Comparison of ENCODE assay signal across 14 cellular contexts in genomic region chr11:19670030-19670761, GRCh38. TPM values are rescaled to one million over a fixed set of nuclear protein-coding genes. Genes with fewer than 3 reads are reported as not detected.
A peak's percentile ranks its signal among the peaks of the same experiment; 100 is the strongest.
DNase-seq lines count a peak whose midpoint lies in the region; ATAC-seq and TF ChIP-seq lines count a peak whose summit lies in the region.
"Had no signal": no experiment of that assay in that cellular context is flagged by ENCODE, and none has a peak within 500 bp of the region (broad histone marks: within the 10 kb centered on the region; RNA-seq: fewer than 3 reads in every experiment).

No MANE protein-coding gene starts in this region.

- no peaks in the 10 kb centered on the region for H3K36me3 Mint-ChIP-seq in neural crest cell (ENCODE audit: low read depth)
- H3K36me3 Mint-ChIP-seq: activated naive CD4-positive, alpha-beta T cell treated with anti-CD3 and anti-CD28 coated beads, Interleukin-2, amount 50 U/mL, for 24 hours; CD8-positive, alpha-beta T cell had no signal

- H3K27ac ChIP-seq in foreskin keratinocyte, result no peak overlapping the region
- H3K27ac ChIP-seq: neutrophil had no signal

- H3K4me3 ChIP-seq in choroid plexus epithelial cell (ENCODE audit: low read depth, low read length), result no peak overlapping the region

- no peaks in the 10 kb centered on the region for H3K27me3 ChIP-seq in foreskin keratinocyte

- peak; percentile 72 for DNase-seq in Caki2 (ENCODE audit: low read depth)
- DNase-seq in NCI-H1417 treated with DMSO at 0.1 percent for 48 hours (lab: John Stamatoyannopoulos, UW), result peak; percentile 37
- DNase-seq in choroid plexus epithelial cell (ENCODE audit: low read depth), result peak; percentile 66
- DNase-seq in neural crest cell (ENCODE audit: low read depth, low spot score), result no peak
- DNase-seq in pons (ENCODE audit: low spot score), result no peak
- no peak for DNase-seq in UCSD-AML1 (lab: John Stamatoyannopoulos, UW; ENCODE audit: unreplicated experiment)
- DNase-seq in foreskin keratinocyte, result no peak
- no peak for DNase-seq in Ammon's horn (ENCODE audit: low spot score)
- DNase-seq: activated CD4-positive, alpha-beta T cell treated with anti-CD3 and anti-CD28 coated beads, Interleukin-2, amount 50 U/mL, for 48 hours; CD8-positive, alpha-beta T cell; NK-92 treated with Interleukin-12 subunit alpha and Interleukin-12 subunit beta, amount 100 ng/mL, for 24 hours; stimulated activated CD4-positive, alpha-beta T cell treated with anti-CD3 and anti-CD28 coated beads, Interleukin-4, amount 100 ng/mL, for 24 hours had no signal

- TF ChIP-seq CTCF in choroid plexus epithelial cell (conservative IDR thresholded peaks at IDR 0.05; ENCODE audit: low read depth, low read length) (no peak), neural crest cell (conservative IDR thresholded peaks at IDR 0.05) (no peak), foreskin keratinocyte (conservative IDR thresholded peaks at IDR 0.05) (no peak)

- peak overlapping the region; percentile 31 for H3K27ac Mint-ChIP-seq in neural crest cell (ENCODE audit: unreplicated experiment)
- H3K27ac Mint-ChIP-seq: activated naive CD4-positive, alpha-beta T cell treated with anti-CD3 and anti-CD28 coated beads, Interleukin-2, amount 50 U/mL, for 24 hours; CD8-positive, alpha-beta T cell had no signal

- no peaks in the 10 kb centered on the region for H3K9me3 Mint-ChIP-seq in neural crest cell
- H3K9me3 Mint-ChIP-seq: activated naive CD4-positive, alpha-beta T cell treated with anti-CD3 and anti-CD28 coated beads, Interleukin-2, amount 50 U/mL, for 24 hours; CD8-positive, alpha-beta T cell had no signal

- H3K27me3 Mint-ChIP-seq in neural crest cell (ENCODE audit: low read depth), result no peaks in the 10 kb centered on the region
- H3K27me3 Mint-ChIP-seq: activated naive CD4-positive, alpha-beta T cell treated with anti-CD3 and anti-CD28 coated beads, Interleukin-2, amount 50 U/mL, for 24 hours had no signal

- peaks cover 4% of the 10 kb centered on the region for H3K4me1 ChIP-seq in foreskin keratinocyte

- in situ Hi-C loops in Caki2 (cut with HindIII; ENCODE audit: low pct_unique_long_range_greater_than_20kb, low sequenced_read_pairs), result no loop called here

- no peak for ATAC-seq in foreskin keratinocyte
- ATAC-seq: CD8-positive, alpha-beta T cell had no signal

- H3K4me1 Mint-ChIP-seq in neural crest cell, result peaks cover 18% of the 10 kb centered on the region
- H3K4me1 Mint-ChIP-seq: activated naive CD4-positive, alpha-beta T cell treated with anti-CD3 and anti-CD28 coated beads, Interleukin-2, amount 50 U/mL, for 24 hours had no signal

- H3K4me3 Mint-ChIP-seq in neural crest cell, result no peak overlapping the region
- H3K4me3 Mint-ChIP-seq: activated naive CD4-positive, alpha-beta T cell treated with anti-CD3 and anti-CD28 coated beads, Interleukin-2, amount 50 U/mL, for 24 hours; CD8-positive, alpha-beta T cell had no signal

RNA-seq across cellular contexts. Expression of gene NAV2, which starts 42.4 kb away (rescaled TPM):
- total RNA-seq in Caki2 (2014; rRNA removed; shearing (Covaris generic); ENCODE audit: low replicate concordance), result 6.9 and 32.9 TPM in 2 replicates
- total RNA-seq in neural crest cell, result 14.1 and 15.5 TPM in 2 replicates
- 12.1 and 12.9 TPM in 2 replicates for total RNA-seq in foreskin keratinocyte
- polyA plus RNA-seq in foreskin keratinocyte, result 1.2 and 1.6 TPM in 2 replicates

Comparison
In these comparisons a context has a peak if more than half of its experiments do, and no peak if none do; other contexts are left out.
1. DNase-seq: peak in Caki2 (single experiment), NCI-H1417 treated with DMSO at 0.1 percent for 48 hours (single experiment) and choroid plexus epithelial cell (single experiment); none in neural crest cell (single experiment), pons (single experiment), UCSD-AML1 (single experiment), foreskin keratinocyte (0 of 2) and Ammon's horn (single experiment).